ENCODE assay signal across 11 cellular contexts in the genomic region with DNA sequence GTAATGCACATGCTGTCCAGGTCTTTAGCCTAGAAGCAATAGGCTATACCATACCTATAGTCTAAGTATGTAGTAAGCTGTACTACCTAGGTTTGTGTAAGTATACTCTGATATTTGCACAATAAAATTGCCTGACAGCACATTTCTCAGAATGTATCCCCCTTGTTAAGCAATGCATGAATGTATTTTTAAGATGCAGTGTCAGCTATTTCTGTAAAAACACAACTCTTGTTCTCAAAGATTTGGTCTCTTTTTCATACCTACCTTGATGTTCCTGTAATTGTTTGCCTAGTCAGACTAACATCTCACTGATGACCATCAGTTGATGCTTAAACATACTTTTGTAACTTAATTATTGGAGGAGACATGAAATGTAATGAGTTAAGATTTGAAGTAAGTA.
"Had no signal": no experiment of that assay in that cellular context is flagged by ENCODE, and none has a peak within 500 bp of the region (broad histone marks: within the 10 kb centered on the region; RNA-seq: fewer than 3 reads in every experiment).

No MANE protein-coding gene starts in this region.

- ATAC-seq: GM23338, HCT116 had no signal

- DNase-seq: GM23248, GOT3, H7, H9, HCEC 1CT, HFFc6 had no signal

- H3K9me3 ChIP-seq: HAP-1 had no signal

- H3K4me1 ChIP-seq: HAP-1 had no signal

- H3K36me3 ChIP-seq: HAP-1 had no signal

- H3K4me2 ChIP-seq: GM23338 had no signal

- H2AFZ ChIP-seq: GM23248 had no signal

- H3K4me3 ChIP-seq: GM23248, GM23338, HAP-1 had no signal

- H3K27ac ChIP-seq: GM23248 had no signal

- FAIRE-seq: H1, H54 had no signal

- H3K9ac ChIP-seq: GM23248 had no signal
